ENCODE assay signal across 1 cellular context in the genomic region with DNA sequence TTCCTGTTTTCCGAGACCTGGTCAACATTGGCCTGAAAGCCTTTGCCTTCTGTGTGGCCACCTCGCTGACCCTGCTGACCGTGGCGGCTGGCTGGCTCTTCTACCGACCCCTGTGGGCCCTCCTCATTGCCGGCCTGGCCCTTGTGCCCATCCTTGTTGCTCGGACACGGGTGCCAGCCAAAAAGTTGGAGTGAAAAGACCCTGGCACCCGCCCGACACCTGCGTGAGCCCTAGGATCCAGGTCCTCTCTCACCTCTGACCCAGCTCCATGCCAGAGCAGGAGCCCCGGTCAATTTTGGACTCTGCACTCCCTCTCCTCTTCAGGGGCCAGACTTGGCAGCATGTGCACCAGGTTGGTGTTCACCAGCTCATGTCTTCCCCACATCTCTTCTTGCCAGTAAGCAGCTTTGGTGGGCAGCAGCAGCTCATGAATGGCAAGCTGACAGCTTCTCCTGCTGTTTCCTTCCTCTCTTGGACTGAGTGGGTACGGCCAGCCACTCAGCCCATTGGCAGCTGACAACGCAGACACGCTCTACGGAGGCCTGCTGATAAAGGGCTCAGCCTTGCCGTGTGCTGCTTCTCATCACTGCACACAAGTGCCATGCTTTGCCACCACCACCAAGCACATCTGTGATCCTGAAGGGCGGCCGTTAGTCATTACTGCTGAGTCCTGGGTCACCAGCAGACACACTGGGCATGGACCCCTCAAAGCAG.
TF ChIP-seq lines count a peak whose summit lies in the region.

No MANE protein-coding gene starts in this region.

TF ChIP-seq in WTC11, 78 proteins besides CTCF, POLR2A, EP300 and RAD21 (continued from another document):
- TF ChIP-seq, protein P1, sequence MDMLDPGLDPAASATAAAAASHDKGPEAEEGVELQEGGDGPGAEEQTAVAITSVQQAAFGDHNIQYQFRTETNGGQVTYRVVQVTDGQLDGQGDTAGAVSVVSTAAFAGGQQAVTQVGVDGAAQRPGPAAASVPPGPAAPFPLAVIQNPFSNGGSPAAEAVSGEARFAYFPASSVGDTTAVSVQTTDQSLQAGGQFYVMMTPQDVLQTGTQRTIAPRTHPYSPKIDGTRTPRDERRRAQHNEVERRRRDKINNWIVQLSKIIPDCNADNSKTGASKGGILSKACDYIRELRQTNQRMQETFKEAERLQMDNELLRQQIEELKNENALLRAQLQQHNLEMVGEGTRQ (CRISPR knock-in tag; IDR thresholded peaks at IDR 0.05), result no peak
